Comparison of ENCODE assay signal across 11 cellular contexts in genomic region chr20:62361799-62362589, GRCh38. TPM values are rescaled to one million over a fixed set of nuclear protein-coding genes. Genes with fewer than 3 reads are reported as not detected.
DNase-seq lines count a peak whose midpoint lies in the region; ATAC-seq and TF ChIP-seq lines count a peak whose summit lies in the region.
"Had no signal": no experiment of that assay in that cellular context is flagged by ENCODE, and none has a peak within 500 bp of the region (broad histone marks: within the 10 kb centered on the region; RNA-seq: fewer than 3 reads in every experiment).

No MANE protein-coding gene starts in this region.

- no peak for TF ChIP-seq CTCF in esophagus muscularis mucosa (IDR thresholded peaks at IDR 0.05)
- TF ChIP-seq CTCF in lung (IDR thresholded peaks at IDR 0.05; ENCODE audit: control extremely low read depth, extremely low read depth): no peak
- TF ChIP-seq CTCF in type B pancreatic cell (conservative IDR thresholded peaks at IDR 0.05): no peak

- H3K9me3 ChIP-seq in esophagus muscularis mucosa (no peaks in the 10 kb centered on the region), lung (ENCODE audit: control insufficient read depth in 2 of 2, insufficient read depth in 1 of 2, low read length in 1 of 2) (no peaks in the 10 kb centered on the region)

- DNase-seq in LoVo (ENCODE audit: low spot score) (peak; percentile 86), esophagus muscularis mucosa (ENCODE audit: extremely low spot score) (no peak), lung (ENCODE audit: low spot score) (peak; percentile 88), type B pancreatic cell (ENCODE audit: extremely low spot score, unreplicated experiment) (no peak), NCI-H1417 (lab: John Stamatoyannopoulos, UW) (no peak)
- no peak for DNase-seq in activated T-cell treated with anti-CD3 and anti-CD28 coated beads, Interleukin-2, amount 50 U/mL, for 4 hours
- DNase-seq: activated naive CD4-positive, alpha-beta T cell treated with anti-CD3 and anti-CD28 coated beads for 36 hours; DMS153; effector CD8-positive, alpha-beta T cell had no signal

- H3K9me3 Mint-ChIP-seq in type B pancreatic cell: no peaks in the 10 kb centered on the region
- no peaks in the 10 kb centered on the region for H3K9me3 Mint-ChIP-seq in activated T-cell treated with anti-CD3 and anti-CD28 coated beads, Interleukin-2, amount 50 U/mL, for 4 hours
- H3K9me3 Mint-ChIP-seq: activated naive CD4-positive, alpha-beta T cell treated with anti-CD3 and anti-CD28 coated beads for 36 hours had no signal

- H3K4me3 ChIP-seq in esophagus muscularis mucosa (no peak overlapping the region), lung (no peak overlapping the region)

- H3K27me3 ChIP-seq in esophagus muscularis mucosa (no peaks in the 10 kb centered on the region), lung (ENCODE audit: control insufficient read depth, insufficient read depth) (no peaks in the 10 kb centered on the region)

- ATAC-seq in lung (ENCODE audit: insufficient read depth, low FRiP score) (peak; percentile 49), GM19328 (IDR thresholded peaks at IDR 0.05; ENCODE audit: unreplicated experiment) (no peak), GM21576 (IDR thresholded peaks at IDR 0.05; ENCODE audit: unreplicated experiment) (no peak)
- ATAC-seq in activated T-cell treated with anti-CD3 and anti-CD28 coated beads, Interleukin-2, amount 50 U/mL, for 4 hours: no peak

- 79% methylated on average over 20 of the region's 34 CpGs for WGBS in esophagus muscularis mucosa
- WGBS in lung, 2 donors: 70 to 86% methylated on average over 34 of the region's 34 CpGs

- H3K27me3 Mint-ChIP-seq in type B pancreatic cell: no peaks in the 10 kb centered on the region
- H3K27me3 Mint-ChIP-seq in activated T-cell treated with anti-CD3 and anti-CD28 coated beads, Interleukin-2, amount 50 U/mL, for 4 hours (ENCODE audit: low read depth): peaks cover 27% of the 10 kb centered on the region

- H3K4me1 ChIP-seq in esophagus muscularis mucosa: peaks cover 86 to 97% (median 96%) of the 10 kb centered on the region in 4 donors
- H3K4me1 ChIP-seq in lung (ENCODE audit: control insufficient read depth in 2 of 2, insufficient read depth in 2 of 2, low read length in 2 of 2): peaks cover 8 to 54% of the 10 kb centered on the region in 2 donors

- H3K27ac ChIP-seq in esophagus muscularis mucosa (replicated peaks in 1 of 4) (peak overlapping the region; percentile 93 to 97 (median 94)), lung (ENCODE audit: low read depth in 1 of 2, low read length in 1 of 2) (peak overlapping the region in 1 of 2 donors; percentile 91)

- intact Hi-C loops in esophagus muscularis mucosa (cut with DNase I): no loop called here

- no peak for TF ChIP-seq EP300 in esophagus muscularis mucosa (IDR thresholded peaks at IDR 0.05)

- peak overlapping the region; percentile 70 for H3K4me3 Mint-ChIP-seq in type B pancreatic cell
- H3K4me3 Mint-ChIP-seq in activated T-cell treated with anti-CD3 and anti-CD28 coated beads, Interleukin-2, amount 50 U/mL, for 4 hours: no peak overlapping the region
- H3K4me3 Mint-ChIP-seq: activated naive CD4-positive, alpha-beta T cell treated with anti-CD3 and anti-CD28 coated beads for 36 hours had no signal

- TF ChIP-seq POLR2A in esophagus muscularis mucosa (IDR thresholded peaks at IDR 0.05; ENCODE audit: low read depth): no peak

- H3K36me3 Mint-ChIP-seq in type B pancreatic cell: no peaks in the 10 kb centered on the region
- no peaks in the 10 kb centered on the region for H3K36me3 Mint-ChIP-seq in activated T-cell treated with anti-CD3 and anti-CD28 coated beads, Interleukin-2, amount 50 U/mL, for 4 hours (ENCODE audit: insufficient read depth)

- H3K27ac Mint-ChIP-seq in type B pancreatic cell: peak overlapping the region; percentile 90
- H3K27ac Mint-ChIP-seq: activated naive CD4-positive, alpha-beta T cell treated with anti-CD3 and anti-CD28 coated beads for 36 hours had no signal

- H3K36me3 ChIP-seq in esophagus muscularis mucosa (peaks cover 0 to 14% (median 9%) of the 10 kb centered on the region in 4 donors), lung (ENCODE audit: control insufficient read depth in 2 of 2, insufficient read depth in 2 of 2, low read length in 2 of 2) (peaks cover 0 to 6% of the 10 kb centered on the region in 2 donors)

- H3K4me1 Mint-ChIP-seq in type B pancreatic cell (ENCODE audit: unreplicated experiment): no peaks in the 10 kb centered on the region
- H3K4me1 Mint-ChIP-seq in activated T-cell treated with anti-CD3 and anti-CD28 coated beads, Interleukin-2, amount 50 U/mL, for 4 hours (ENCODE audit: low read depth): no peaks in the 10 kb centered on the region

RNA-seq across cellular contexts. Expression of gene LAMA5, which starts 5.1 kb away (rescaled TPM):
- total RNA-seq in esophagus muscularis mucosa: 100 to 1,000 TPM in 3 of 4 donors, 10 to 100 TPM in 1; 70.1 to 257 (median 150) TPM
- total RNA-seq in lung: 100 to 1,000 TPM; 209 to 315 TPM
- 100 to 1,000 TPM; 116 to 279 TPM for polyA plus RNA-seq in lung
- 246 and 611 TPM in 2 replicates for total RNA-seq in type B pancreatic cell (ENCODE audit: low replicate concordance)
- 1 to 10 TPM in 1 of 3 donors, under 1 TPM in 2; 0.82 to 1.0 (median 0.84) TPM for total RNA-seq in activated T-cell treated with anti-CD3 and anti-CD28 coated beads, Interleukin-2, amount 50 U/mL, for 4 hours

RNA-seq across cellular contexts. Expression of gene RPS21, which starts 24.9 kb away (rescaled TPM):
- total RNA-seq in esophagus muscularis mucosa (1,000 to 10,000 TPM in 2 of 4 donors, 100 to 1,000 TPM in 2; 581 to 2,787 (median 1,391) TPM), lung (1,000 to 10,000 TPM in 1 of 2 donors, 100 to 1,000 TPM in 1; 222 to 1,251 TPM), type B pancreatic cell (ENCODE audit: low replicate concordance) (1,432 and 1,737 TPM in 2 replicates)
- 1,000 to 10,000 TPM; 4,051 to 4,827 TPM for polyA plus RNA-seq in lung
- total RNA-seq in activated T-cell treated with anti-CD3 and anti-CD28 coated beads, Interleukin-2, amount 50 U/mL, for 4 hours: 1,000 to 10,000 TPM; 2,653 to 2,730 (median 2,725) TPM

RNA-seq across cellular contexts. Expression of gene CABLES2, which starts 45.1 kb away (rescaled TPM):
- total RNA-seq in esophagus muscularis mucosa (1 to 10 TPM; 2.0 to 6.9 (median 4.1) TPM), lung (1 to 10 TPM; 3.5 to 4.4 TPM), type B pancreatic cell (ENCODE audit: low replicate concordance) (11.7 and 18.4 TPM in 2 replicates)
- 1 to 10 TPM; 1.9 to 3.7 TPM for polyA plus RNA-seq in lung
- total RNA-seq in activated T-cell treated with anti-CD3 and anti-CD28 coated beads, Interleukin-2, amount 50 U/mL, for 4 hours: 1 to 10 TPM; 6.1 to 7.9 (median 6.9) TPM

RNA-seq across cellular contexts. Expression of gene ADRM1, which starts 59.2 kb away (rescaled TPM):
- total RNA-seq in esophagus muscularis mucosa (100 to 1,000 TPM; 127 to 184 (median 173) TPM), lung (100 to 1,000 TPM in 1 of 2 donors, 10 to 100 TPM in 1; 43.1 to 104 TPM), type B pancreatic cell (ENCODE audit: low replicate concordance) (67.2 and 71.5 TPM in 2 replicates)
- 100 to 1,000 TPM; 108 to 140 TPM for polyA plus RNA-seq in lung
- total RNA-seq in activated T-cell treated with anti-CD3 and anti-CD28 coated beads, Interleukin-2, amount 50 U/mL, for 4 hours: 100 to 1,000 TPM; 259 to 285 (median 274) TPM

Comparison
In these comparisons a context has a peak if more than half of its experiments do, and no peak if none do; other contexts are left out.
1. DNase-seq: peak in LoVo (single experiment) and lung (single experiment); none in esophagus muscularis mucosa (single experiment), type B pancreatic cell (single experiment), activated T-cell treated with anti-CD3 and anti-CD28 coated beads, Interleukin-2, amount 50 U/mL, for 4 hours (single experiment) and NCI-H1417 (0 of 3).
2. RNA of gene LAMA5, which starts 5.1 kb away (total RNA-seq): 209 to 315 TPM in lung, 246 to 611 TPM in type B pancreatic cell and 70.1 to 257 TPM in esophagus muscularis mucosa; 0.82 to 1.0 TPM in activated T-cell treated with anti-CD3 and anti-CD28 coated beads, Interleukin-2, amount 50 U/mL, for 4 hours; every median in the first group is over 10 times any median in the second.